ENCODE assay signal across 13 cellular contexts in genomic region chr1:85629532-85629920, GRCh38. TPM values are rescaled to one million over a fixed set of nuclear protein-coding genes. Genes with fewer than 3 reads are reported as not detected.
DNase-seq lines count a peak whose midpoint lies in the region; ATAC-seq and TF ChIP-seq lines count a peak whose summit lies in the region.
"Had no signal": no experiment of that assay in that cellular context is flagged by ENCODE, and none has a peak within 500 bp of the region (broad histone marks: within the 10 kb centered on the region; RNA-seq: fewer than 3 reads in every experiment).

No MANE protein-coding gene starts in this region.

- TF ChIP-seq EP300 in SK-N-SH (IDR thresholded peaks at IDR 0.05; ENCODE audit: borderline replicate concordance in 1 of 2, low read depth in 1 of 2, low read length in 1 of 2) = no peak

- ATAC-seq in SK-N-SH treated with all-trans-retinoic acid at 6 μM for 48 hours (no peak), lower lobe of right lung (peak in 1 of 2 donors; percentile 18), upper lobe of right lung (no peak)
- no peak for ATAC-seq in natural killer cell treated with Interleukin-12 subunit alpha and Interleukin-12 subunit beta and Interleukin-15 and Interleukin-18, amount 100 ng/mL, for 72 hours

- peaks cover 0 to 28% of the 10 kb centered on the region in 2 experiments; a peak in 3 of 4 replicates for H3K4me1 ChIP-seq in SK-N-SH (ENCODE audit: control insufficient read depth in 1 of 2, insufficient read depth in 2 of 2, low read depth in 1 of 2, low read length in 1 of 2)
- H3K4me1 ChIP-seq in breast epithelium = no peaks in the 10 kb centered on the region
- peaks cover 14% of the 10 kb centered on the region for H3K4me1 ChIP-seq in lower lobe of right lung
- peaks cover 21% of the 10 kb centered on the region for H3K4me1 ChIP-seq in upper lobe of right lung

- intact Hi-C loops in breast epithelium (cut with DNase I; ENCODE audit: low total_unique reads) = no loop called here
- intact Hi-C loops in lower lobe of right lung (cut with DNase I) = no loop called here
- intact Hi-C loops in upper lobe of right lung (cut with DNase I) = no loop called here

- H3F3A ChIP-seq in SK-N-SH (replicated peaks; ENCODE audit: insufficient read depth) = peaks cover 29% of the 10 kb centered on the region

- H3K27ac Mint-ChIP-seq in natural killer cell treated with Interleukin-12 subunit alpha and Interleukin-12 subunit beta and Interleukin-15 and Interleukin-18, amount 100 ng/mL, for 72 hours = no peak overlapping the region

- H3K4me3 ChIP-seq in SK-N-SH (ENCODE audit: low read depth in 2 of 2, low read length in 1 of 2) = peak overlapping the region in 1 of 2 experiments; percentile 33; a peak in 1 of 4 replicates
- no peak overlapping the region for H3K4me3 ChIP-seq in breast epithelium
- no peak overlapping the region for H3K4me3 ChIP-seq in lower lobe of right lung
- H3K4me3 ChIP-seq in upper lobe of right lung = no peak overlapping the region

- no peak for TF ChIP-seq POLR2A in breast epithelium (IDR thresholded peaks at IDR 0.05)

- DNase-seq in SK-N-SH = no peak
- DNase-seq in breast epithelium (ENCODE audit: low spot score in 2 of 2) = no peak
- DNase-seq in lower lobe of right lung = no peak
- DNase-seq in upper lobe of right lung = no peak
- no peak for DNase-seq in COR-L47 (lab: John Stamatoyannopoulos, UW)
- no peak for DNase-seq in NCI-H774 (lab: John Stamatoyannopoulos, UW)
- no peak for DNase-seq in natural killer cell treated with Interleukin-12 subunit alpha and Interleukin-12 subunit beta and Interleukin-15 and Interleukin-18, amount 100 ng/mL, for 72 hours (ENCODE audit: low spot score)
- DNase-seq: activated CD8-positive, alpha-beta memory T cell treated with anti-CD3 and anti-CD28 coated beads, Interleukin-2, amount 50 U/mL, for 48 hours; DND-41; NCI-H526 treated with DMSO at 0.1 percent for 48 hours; stimulated activated CD4-positive, alpha-beta T cell treated with anti-CD3 and anti-CD28 coated beads, Interleukin-1b, Interleukin-23, amount 100 ng/mL, for 48 hours; stimulated activated naive CD4-positive, alpha-beta T cell had no signal

- no peak overlapping the region for H3K4me3 Mint-ChIP-seq in natural killer cell treated with Interleukin-12 subunit alpha and Interleukin-12 subunit beta and Interleukin-15 and Interleukin-18, amount 100 ng/mL, for 72 hours

- H3K9me2 ChIP-seq in SK-N-SH = no peaks in the 10 kb centered on the region

- no peak for TF ChIP-seq CTCF in SK-N-SH (IDR thresholded peaks at IDR 0.05)
- no peak for TF ChIP-seq CTCF in breast epithelium (IDR thresholded peaks at IDR 0.05)
- TF ChIP-seq CTCF in lower lobe of right lung (IDR thresholded peaks at IDR 0.05) = no peak
- no peak for TF ChIP-seq CTCF in upper lobe of right lung (IDR thresholded peaks at IDR 0.05)

- H3K36me3 ChIP-seq in SK-N-SH (replicated peaks in 1 of 2; ENCODE audit: control insufficient read depth in 1 of 2, insufficient read depth in 2 of 2, low read length in 1 of 2) = no peaks in the 10 kb centered on the region
- no peaks in the 10 kb centered on the region for H3K36me3 ChIP-seq in breast epithelium
- no peaks in the 10 kb centered on the region for H3K36me3 ChIP-seq in lower lobe of right lung
- H3K36me3 ChIP-seq in upper lobe of right lung = no peaks in the 10 kb centered on the region

- H3K27ac ChIP-seq in SK-N-SH (ENCODE audit: low read depth in 2 of 2, low read length in 1 of 2) (peak overlapping the region; percentile 74 to 87; a peak in 3 of 4 replicates), breast epithelium (peak overlapping the region; percentile 70 to 71), lower lobe of right lung (peak overlapping the region; percentile 72), upper lobe of right lung (peak overlapping the region; percentile 65)

- H3K9me3 ChIP-seq in SK-N-SH (no peaks in the 10 kb centered on the region), breast epithelium (no peaks in the 10 kb centered on the region), lower lobe of right lung (no peaks in the 10 kb centered on the region), upper lobe of right lung (no peaks in the 10 kb centered on the region)

- no peaks in the 10 kb centered on the region for H4K20me1 ChIP-seq in SK-N-SH (ENCODE audit: insufficient read depth)

- peak overlapping the region; percentile 69 for H3K9ac ChIP-seq in SK-N-SH

- H3K27me3 Mint-ChIP-seq in natural killer cell treated with Interleukin-12 subunit alpha and Interleukin-12 subunit beta and Interleukin-15 and Interleukin-18, amount 100 ng/mL, for 72 hours = no peaks in the 10 kb centered on the region

- no peak for TF ChIP-seq RAD21 in SK-N-SH (IDR thresholded peaks at IDR 0.05; ENCODE audit: low read length)

- POLR2A ChIA-PET in SK-N-SH (lab: Yijun Ruan, JAX) = no interaction called here

- no peaks in the 10 kb centered on the region for H3K79me2 ChIP-seq in SK-N-SH (ENCODE audit: insufficient read depth)

- WGBS in SK-N-SH (ENCODE audit: low lambda C conversion rate) = 67% methylated on average over 2 of the region's 2 CpGs

- CTCF ChIA-PET in SK-N-SH (lab: Yijun Ruan, JAX) = interaction anchor here (1.6 to 2.7 kb wide), 2 partner anchors 41 to 321 kb away, joined by 4 to 14 read pairs; no protein-coding TSS in a partner anchor

- peaks cover 9% of the 10 kb centered on the region for H3K9me3 Mint-ChIP-seq in natural killer cell treated with Interleukin-12 subunit alpha and Interleukin-12 subunit beta and Interleukin-15 and Interleukin-18, amount 100 ng/mL, for 72 hours

- H2AFZ ChIP-seq in SK-N-SH (ENCODE audit: low read depth) = peak overlapping the region; percentile 51

- peak overlapping the region; percentile 69 for H3K4me2 ChIP-seq in SK-N-SH

- H3K27me3 ChIP-seq in SK-N-SH (ENCODE audit: insufficient read depth) (no peaks in the 10 kb centered on the region), breast epithelium (no peaks in the 10 kb centered on the region), lower lobe of right lung (ENCODE audit: low read depth) (no peaks in the 10 kb centered on the region), upper lobe of right lung (no peaks in the 10 kb centered on the region)

- peaks cover 14% of the 10 kb centered on the region for H3K36me3 Mint-ChIP-seq in natural killer cell treated with Interleukin-12 subunit alpha and Interleukin-12 subunit beta and Interleukin-15 and Interleukin-18, amount 100 ng/mL, for 72 hours

- peaks cover 0 to 3% of the 10 kb centered on the region in 2 donors for H3K4me1 Mint-ChIP-seq in natural killer cell treated with Interleukin-12 subunit alpha and Interleukin-12 subunit beta and Interleukin-15 and Interleukin-18, amount 100 ng/mL, for 72 hours (ENCODE audit: low read depth in 2 of 2)

TF ChIP-seq in SK-N-SH treated with all-trans-retinoic acid at 6 μM for 48 hours, 23 proteins besides CTCF, POLR2A, EP300 and RAD21:
- no peak for TF ChIP-seq POU6F1 (CRISPR knock-in tag; IDR thresholded peaks at IDR 0.05; ENCODE audit: borderline replicate concordance, low read depth)
- TF ChIP-seq PATZ1 (CRISPR knock-in tag; IDR thresholded peaks at IDR 0.05; ENCODE audit: borderline replicate concordance) = no peak
- TF ChIP-seq TOX (CRISPR knock-in tag; IDR thresholded peaks at IDR 0.05; ENCODE audit: borderline replicate concordance) = no peak
- no peak for TF ChIP-seq CREB5 (CRISPR knock-in tag; IDR thresholded peaks at IDR 0.05; ENCODE audit: low read depth)
- TF ChIP-seq RARB (CRISPR knock-in tag; IDR thresholded peaks at IDR 0.05) = no peak

RNA-seq across cellular contexts. Expression of gene CCN1, which starts 49.0 kb away (rescaled TPM):
- 363 and 543 TPM in 2 replicates for polyA plus RNA-seq in SK-N-SH (2012; rRNA removed)
- 493 and 569 TPM in 2 replicates for polyA plus RNA-seq in SK-N-SH (2012; cell fraction: cytosol; rRNA removed)
- 806 and 1,198 TPM in 2 replicates for polyA plus RNA-seq in SK-N-SH (2012; cell fraction: nucleus; rRNA removed)
- total RNA-seq in breast epithelium (100 to 1,000 TPM; 109 to 243 (median 110) TPM), lower lobe of right lung (74.3 TPM), upper lobe of right lung (120 TPM)
- not detected for total RNA-seq in natural killer cell treated with Interleukin-12 subunit alpha and Interleukin-12 subunit beta and Interleukin-15 and Interleukin-18, amount 100 ng/mL, for 72 hours

Comparison
In these comparisons a context has a peak if more than half of its experiments do, and no peak if none do; other contexts are left out.
1. RNA of gene CCN1, which starts 49.0 kb away (total RNA-seq): 120 TPM in upper lobe of right lung (single experiment), 109 to 243 TPM in breast epithelium and 74.3 TPM in lower lobe of right lung (single experiment); not detected in natural killer cell treated with Interleukin-12 subunit alpha and Interleukin-12 subunit beta and Interleukin-15 and Interleukin-18, amount 100 ng/mL, for 72 hours; every median in the first group is over 10 times any median in the second.
2. Peak in every context shown above with its lines, with median percentiles within 50 percentile points of each other: H3K27ac ChIP-seq.